In genomic region chr7:21427861-21428641, GRCh38 we compare ENCODE assay signal across 8 cellular contexts. TPM values are rescaled to one million over a fixed set of nuclear protein-coding genes. Genes with fewer than 3 reads are reported as not detected.
DNase-seq lines count a peak whose midpoint lies in the region; ATAC-seq, FAIRE-seq and TF ChIP-seq lines count a peak whose summit lies in the region.

Gene SP4, plus strand, starts transcription at chr7:21428083. Its CDS starts 169 bp downstream, at chr7:21428252.

- in situ Hi-C loops in GM23248 (cut with MboI): no loop called here

- peak; percentile 67 for ATAC-seq in DND-41 (ENCODE audit: insufficient read depth, low read depth)
- ATAC-seq in activated T-cell treated with anti-CD3 and anti-CD28 coated beads, Interleukin-2, amount 50 U/mL, for 72 hours (replicated peaks in 1 of 2): peak; percentile 81 to 82

- H3K4me3 ChIP-seq in DND-41 (ENCODE audit: low read depth in 1 of 2, low read length in 2 of 2) (peak within 1 kb of the TSS; percentile 73 to 75), GM23248 (peak within 1 kb of the TSS; percentile 97), Karpas-422 (ENCODE audit: low read length) (peak within 1 kb of the TSS; percentile 85), esophagus squamous epithelium (peak within 1 kb of the TSS; percentile 51 to 92 (median 77))

- H3K79me2 ChIP-seq in DND-41 (ENCODE audit: insufficient read depth, low read length) (peaks cover 20% of the 10 kb centered on the region; the same call in 1 of the 2 replicates), GM23248 (ENCODE audit: insufficient read depth) (no peaks in the 10 kb centered on the region), Karpas-422 (ENCODE audit: low read length) (peaks cover 44% of the 10 kb centered on the region)

- FAIRE-seq in RCC 7860 (lab: Jason Lieb, UNC): no peak

- H3K36me3 Mint-ChIP-seq in activated T-cell treated with anti-CD3 and anti-CD28 coated beads, Interleukin-2, amount 50 U/mL, for 72 hours (ENCODE audit: insufficient read depth in 2 of 2): peaks cover 8 to 10% of the 10 kb centered on the region in 2 donors

- no peaks in the 10 kb centered on the region for H3F3A ChIP-seq in GM23248 (ENCODE audit: insufficient read depth)

- peak within 1 kb of the TSS; percentile 100 for H3K27ac ChIP-seq in DND-41 (ENCODE audit: low read length)
- peak within 1 kb of the TSS; percentile 92 for H3K27ac ChIP-seq in GM23248
- peak within 1 kb of the TSS; percentile 89 for H3K27ac ChIP-seq in Karpas-422 (ENCODE audit: low read length)
- peak within 1 kb of the TSS; percentile 89 to 99 (median 96) for H3K27ac ChIP-seq in esophagus squamous epithelium

- peak within 1 kb of the TSS; percentile 77 for H3K4me2 ChIP-seq in DND-41 (ENCODE audit: insufficient read depth, low read length)
- H3K4me2 ChIP-seq in GM23248 (ENCODE audit: unreplicated experiment): peak within 1 kb of the TSS; percentile 93
- peak within 1 kb of the TSS; percentile 99 for H3K4me2 ChIP-seq in Karpas-422 (ENCODE audit: low read depth, low read length, poor library complexity, severe bottlenecking)

- peak in 2 of 4 donors; percentile 48 to 58 for TF ChIP-seq POLR2A in esophagus squamous epithelium (IDR thresholded peaks at IDR 0.05)

- DNase-seq in DND-41 (peak; percentile 96), GM23248 (peak; percentile 98), Karpas-422 (peak; percentile 97), RCC 7860 (ENCODE audit: low spot score) (peak; percentile 93), esophagus squamous epithelium (lab: John Stamatoyannopoulos, UW) (peak; percentile 69), myocyte (ENCODE audit: low read depth) (peak; percentile 98)
- peak; percentile 95 to 98 for DNase-seq in activated T-cell treated with anti-CD3 and anti-CD28 coated beads, Interleukin-2, amount 50 U/mL, for 72 hours
- DNase-seq in stimulated activated CD8-positive, alpha-beta memory T cell treated with anti-CD3 and anti-CD28 coated beads, Interleukin-7, amount 100 ng/mL, for 4 hours (ENCODE audit: low read depth in 2 of 2): peak; percentile 88 to 95

- H3K9ac ChIP-seq in DND-41 (ENCODE audit: low read depth, low read length) (peak within 1 kb of the TSS; percentile 95), GM23248 (peak within 1 kb of the TSS; percentile 93), Karpas-422 (ENCODE audit: low read length) (peak within 1 kb of the TSS; percentile 94)

- H3K4me1 ChIP-seq in DND-41 (ENCODE audit: insufficient read depth, low read length): peaks cover 56% of the 10 kb centered on the region
- H3K4me1 ChIP-seq in GM23248 (ENCODE audit: insufficient read depth): 0 out of 2 replicates have a peak, but pooled peaks cover 4% of the 10 kb centered on the region
- H3K4me1 ChIP-seq in Karpas-422 (ENCODE audit: low read length): peaks cover 51% of the 10 kb centered on the region
- peaks cover 6 to 55% (median 13%) of the 10 kb centered on the region in 3 donors for H3K4me1 ChIP-seq in esophagus squamous epithelium

- H3K4me1 Mint-ChIP-seq in activated T-cell treated with anti-CD3 and anti-CD28 coated beads, Interleukin-2, amount 50 U/mL, for 72 hours (ENCODE audit: low read depth): peaks cover 53% of the 10 kb centered on the region

- intact Hi-C loops in esophagus squamous epithelium (cut with DNase I): no loop called here

- WGBS in GM23248 (ENCODE audit: low coverage in 1 of 2, low lambda C conversion rate in 2 of 2, missing lambda C conversion rate in 2 of 2), 2 experiments: 0 to 1% methylated on average over 1 to 45 of the region's 63 CpGs
- 0 to 3% methylated on average over 13 to 19 of the region's 63 CpGs for WGBS in esophagus squamous epithelium, 2 donors

- peak within 1 kb of the TSS; percentile 100 for H3K4me3 Mint-ChIP-seq in activated T-cell treated with anti-CD3 and anti-CD28 coated beads, Interleukin-2, amount 50 U/mL, for 72 hours

- no peaks in the 10 kb centered on the region for H3K27me3 ChIP-seq in DND-41 (ENCODE audit: insufficient read depth, low read length, poor library complexity)
- no peaks in the 10 kb centered on the region for H3K27me3 ChIP-seq in GM23248 (replicated peaks; ENCODE audit: insufficient read depth)
- H3K27me3 ChIP-seq in Karpas-422 (ENCODE audit: low read length): no peaks in the 10 kb centered on the region
- no peaks in the 10 kb centered on the region for H3K27me3 ChIP-seq in esophagus squamous epithelium

- H3K9me2 ChIP-seq in GM23248 (ENCODE audit: insufficient read depth) (no peaks in the 10 kb centered on the region), Karpas-422 (replicated peaks; ENCODE audit: insufficient read depth, low read length) (no peaks in the 10 kb centered on the region)

- H3K27me3 Mint-ChIP-seq in activated T-cell treated with anti-CD3 and anti-CD28 coated beads, Interleukin-2, amount 50 U/mL, for 72 hours (ENCODE audit: low read depth): no peaks in the 10 kb centered on the region

- no peaks in the 10 kb centered on the region for H3K9me3 Mint-ChIP-seq in activated T-cell treated with anti-CD3 and anti-CD28 coated beads, Interleukin-2, amount 50 U/mL, for 72 hours

- H2AFZ ChIP-seq in DND-41 (ENCODE audit: low read depth, low read length) (peak within 1 kb of the TSS; percentile 81), GM23248 (peak within 1 kb of the TSS; percentile 100), Karpas-422 (ENCODE audit: low read length) (peak within 1 kb of the TSS; percentile 52; the same call in 1 of the 2 replicates)

- H3K9me3 ChIP-seq in DND-41 (ENCODE audit: insufficient read depth, low read length, severe bottlenecking) (no peaks in the 10 kb centered on the region), GM23248 (ENCODE audit: low read depth) (no peaks in the 10 kb centered on the region), Karpas-422 (ENCODE audit: low read length) (no peaks in the 10 kb centered on the region), esophagus squamous epithelium (no peaks in the 10 kb centered on the region)

- H4K20me1 ChIP-seq in DND-41 (ENCODE audit: insufficient read depth, low read length) (no peaks in the 10 kb centered on the region), GM23248 (ENCODE audit: insufficient read depth) (no peaks in the 10 kb centered on the region), Karpas-422 (ENCODE audit: insufficient read depth, low read depth, low read length) (no peaks in the 10 kb centered on the region)

- H3K36me3 ChIP-seq in DND-41 (ENCODE audit: insufficient read depth, low read length) (peaks cover 11% of the 10 kb centered on the region), GM23248 (ENCODE audit: low read depth) (no peaks in the 10 kb centered on the region), Karpas-422 (ENCODE audit: insufficient read depth, low read length) (0 out of 2 replicates have a peak, but pooled peaks cover 6% of the 10 kb centered on the region), esophagus squamous epithelium (no peaks in the 10 kb centered on the region)

- TF ChIP-seq CTCF in DND-41 (IDR thresholded peaks at IDR 0.05; ENCODE audit: borderline replicate concordance, extremely low read depth, low read length, poor library complexity, severe bottlenecking) (no peak), esophagus squamous epithelium (IDR thresholded peaks at IDR 0.05) (no peak)

- peak within 1 kb of the TSS; percentile 100 for H3K27ac Mint-ChIP-seq in activated T-cell treated with anti-CD3 and anti-CD28 coated beads, Interleukin-2, amount 50 U/mL, for 72 hours

RNA-seq across cellular contexts. Expression of gene SP4, which starts in this region (rescaled TPM):
- 3.5 and 4.7 TPM in 2 replicates for total RNA-seq in GM23248 (2014; rRNA removed; shearing (Covaris generic))
- polyA plus RNA-seq in GM23248 (2016; fragmentation: Nextera tagmentation; extraction: Ambion mirVana): 2.1 and 2.3 TPM in 2 replicates
- total RNA-seq in Karpas-422 (2014; rRNA removed; shearing (Covaris generic); ENCODE audit: low replicate concordance): 8.9 and 33.4 TPM in 2 replicates
- 10 to 100 TPM; 21.5 to 23.7 TPM for total RNA-seq in activated T-cell treated with anti-CD3 and anti-CD28 coated beads, Interleukin-2, amount 50 U/mL, for 72 hours
- total RNA-seq in esophagus squamous epithelium (10 to 100 TPM in 1 of 4 donors, 1 to 10 TPM in 2, under 1 TPM in 1; 0.72 to 40.6 (median 2.5) TPM), myocyte (9.0 and 12.9 TPM in 2 replicates)
- polyA plus RNA-seq in myocyte (2012): 1.6 TPM

Comparison
In these comparisons a context has a peak if more than half of its experiments do, and no peak if none do; other contexts are left out.
1. Peak in every context shown above with its lines: DNase-seq, ATAC-seq, H3K4me3 ChIP-seq and H3K27ac ChIP-seq.